ENCODE assay signal across 12 cellular contexts in genomic region chr13:48600374-48601364, GRCh38. TPM values are rescaled to one million over a fixed set of nuclear protein-coding genes. Genes with fewer than 3 reads are reported as not detected.
DNase-seq lines count a peak whose midpoint lies in the region; ATAC-seq and TF ChIP-seq lines count a peak whose summit lies in the region.
"Had no signal": no experiment of that assay in that cellular context is flagged by ENCODE, and none has a peak within 500 bp of the region (broad histone marks: within the 10 kb centered on the region; RNA-seq: fewer than 3 reads in every experiment).

No MANE protein-coding gene starts in this region.

- BruUV-seq in PC-3 (replicated peaks; lab: Mats Ljungman, UMichigan) = no TSS peak

- TF ChIP-seq POLR2A in esophagus muscularis mucosa (IDR thresholded peaks at IDR 0.05; ENCODE audit: low read depth) = no peak
- no peak for TF ChIP-seq POLR2A in lower leg skin (IDR thresholded peaks at IDR 0.05)

- peaks cover 6% of the 10 kb centered on the region for H3K4me1 ChIP-seq in PC-3 (ENCODE audit: insufficient read depth, low read length)
- H3K4me1 ChIP-seq in esophagus muscularis mucosa = peaks cover 0 to 4% (median 3%) of the 10 kb centered on the region in 4 donors
- peaks cover 6% of the 10 kb centered on the region for H3K4me1 ChIP-seq in osteoblast (ENCODE audit: insufficient read depth, low read length)
- H3K4me1 ChIP-seq: gastrocnemius medialis had no signal

- H4K20me1 ChIP-seq in PC-3 (ENCODE audit: low read length) (no peaks in the 10 kb centered on the region), osteoblast (ENCODE audit: insufficient read depth, low read length) (no peaks in the 10 kb centered on the region)

- TF ChIP-seq EP300 in esophagus muscularis mucosa (IDR thresholded peaks at IDR 0.05) = no peak

- H3K27ac ChIP-seq in PC-3 (ENCODE audit: low read length) (peak overlapping the region; percentile 18; the same call in 1 of the 2 replicates), esophagus muscularis mucosa (replicated peaks in 1 of 4) (no peak overlapping the region), osteoblast (ENCODE audit: low read depth, low read length) (no peak overlapping the region)
- H3K27ac ChIP-seq: gastrocnemius medialis had no signal

- no peak overlapping the region for H3K9ac ChIP-seq in PC-3 (ENCODE audit: low read length)

- H3K27me3 ChIP-seq in PC-3 (ENCODE audit: low read length) (no peaks in the 10 kb centered on the region), esophagus muscularis mucosa (no peaks in the 10 kb centered on the region), osteoblast (ENCODE audit: insufficient read depth, low read length) (no peaks in the 10 kb centered on the region)
- H3K27me3 ChIP-seq: gastrocnemius medialis had no signal

- 56% methylated on average over 5 of the region's 5 CpGs for WGBS in esophagus muscularis mucosa
- WGBS in lower leg skin, 2 donors = 33 to 37% methylated on average over 5 of the region's 5 CpGs

- H3K79me2 ChIP-seq in PC-3 (ENCODE audit: low read length) (no peaks in the 10 kb centered on the region), osteoblast (ENCODE audit: insufficient read depth, low read length) (no peaks in the 10 kb centered on the region)

- no peak overlapping the region for H3K4me2 ChIP-seq in PC-3 (ENCODE audit: low read length)
- H3K4me2 ChIP-seq in osteoblast (ENCODE audit: insufficient read depth, low read length) = peak overlapping the region; percentile 20

- TF ChIP-seq CTCF in PC-3 (conservative IDR thresholded peaks at IDR 0.05; ENCODE audit: low read depth, low read length) = no peak
- no peak for TF ChIP-seq CTCF in esophagus muscularis mucosa (IDR thresholded peaks at IDR 0.05)
- TF ChIP-seq CTCF in osteoblast (IDR thresholded peaks at IDR 0.05; ENCODE audit: extremely low read depth, low read depth, low read length) = no peak
- no peak for TF ChIP-seq CTCF in lower leg skin (IDR thresholded peaks at IDR 0.05)

- ATAC-seq in PC-3 (peak; percentile 27; the same call in 1 of the 2 replicates), GM19351 (IDR thresholded peaks at IDR 0.05; ENCODE audit: unreplicated experiment) (no peak), GM21381 (IDR thresholded peaks at IDR 0.05; ENCODE audit: unreplicated experiment) (no peak)
- ATAC-seq: gastrocnemius medialis had no signal

- H2AFZ ChIP-seq in PC-3 (ENCODE audit: low read length) = peak overlapping the region; percentile 18; the same call in 1 of the 2 replicates
- peak overlapping the region; percentile 51 for H2AFZ ChIP-seq in osteoblast (ENCODE audit: low read length)

- H3K36me3 ChIP-seq in PC-3 (ENCODE audit: low read depth, low read length) (no peaks in the 10 kb centered on the region), esophagus muscularis mucosa (no peaks in the 10 kb centered on the region), osteoblast (ENCODE audit: insufficient read depth, low read length) (no peaks in the 10 kb centered on the region)
- H3K36me3 ChIP-seq: gastrocnemius medialis had no signal

- no peaks in the 10 kb centered on the region for H3K9me2 ChIP-seq in PC-3 (replicated peaks; ENCODE audit: low read length)

- H3K4me3 ChIP-seq in PC-3 (ENCODE audit: low read length) = no peak overlapping the region
- H3K4me3 ChIP-seq in esophagus muscularis mucosa = no peak overlapping the region
- no peak overlapping the region for H3K4me3 ChIP-seq in osteoblast (ENCODE audit: insufficient read depth, low read length)
- H3K4me3 ChIP-seq in lower leg skin (ENCODE audit: low read depth, poor library complexity, severe bottlenecking) = no peak overlapping the region
- H3K4me3 ChIP-seq: gastrocnemius medialis had no signal

- CTCF ChIA-PET in PC-3 (lab: Charles Lee) = interaction anchor here (0.6 kb wide), 1 partner anchor 21 kb away, joined by 5 read pairs; no protein-coding TSS in a partner anchor

- H3K9me3 ChIP-seq in PC-3 (ENCODE audit: low read length) (no peaks in the 10 kb centered on the region), esophagus muscularis mucosa (peaks cover 0 to 6% (median 3%) of the 10 kb centered on the region in 4 donors), osteoblast (ENCODE audit: low read depth, low read length) (no peaks in the 10 kb centered on the region)

- intact Hi-C loops in PC-3 (cut with micrococcal nuclease) = no loop called here
- intact Hi-C loops in esophagus muscularis mucosa (cut with DNase I) = no loop called here
- intact Hi-C loops in lower leg skin (cut with DNase I; ENCODE audit: low total_unique reads) = no loop called here

- no peaks in the 10 kb centered on the region for H3F3A ChIP-seq in PC-3 (ENCODE audit: low read length, unreplicated experiment)

- DNase-seq in EL (peak; percentile 46), PC-3 (peak; percentile 27), esophagus muscularis mucosa (ENCODE audit: extremely low spot score) (peak; percentile 7), osteoblast (ENCODE audit: insufficient read length, low spot score, missing footprints) (no peak), OCI-M2 (lab: John Stamatoyannopoulos, UW; ENCODE audit: unreplicated experiment) (no peak), lower leg skin (ENCODE audit: low spot score in 2 of 2) (no peak)
- DNase-seq: activated CD4-positive, alpha-beta T cell treated with anti-CD3 and anti-CD28 coated beads, Interleukin-2, amount 10 ng/mL, durations not matched to agents 7 days and 5 days; anterior cingulate cortex; gastrocnemius medialis; MV-4-11 had no signal

- POLR2A ChIA-PET in PC-3 (lab: Charles Lee; ENCODE audit: unreplicated experiment) = interaction anchor here (0.6 kb wide), 1 partner anchor 77 kb away, joined by 4 read pairs; no protein-coding TSS in a partner anchor

RNA-seq across cellular contexts. Expression of gene CYSLTR2, which starts 53.1 kb away (rescaled TPM):
- total RNA-seq in PC-3 (2014; rRNA removed) = not detected in 2 replicates
- total RNA-seq in esophagus muscularis mucosa = 1 to 10 TPM in 3 of 4 donors, under 1 TPM in 1; 0.83 to 4.2 (median 1.2) TPM
- under 0.01 TPM in 2 replicates for total RNA-seq in osteoblast
- total RNA-seq in lower leg skin = 1 to 10 TPM in 2 of 4 donors, under 1 TPM in 2; 0.30 to 2.2 (median 1.4) TPM

Comparison
In these comparisons a context has a peak if more than half of its experiments do, and no peak if none do; other contexts are left out.
1. DNase-seq: peak in EL (single experiment), PC-3 (single experiment) and esophagus muscularis mucosa (single experiment); none in osteoblast (single experiment), OCI-M2 (single experiment) and lower leg skin (0 of 2).